Comparison of ENCODE assay signal across 1 cellular context in the genomic region with DNA sequence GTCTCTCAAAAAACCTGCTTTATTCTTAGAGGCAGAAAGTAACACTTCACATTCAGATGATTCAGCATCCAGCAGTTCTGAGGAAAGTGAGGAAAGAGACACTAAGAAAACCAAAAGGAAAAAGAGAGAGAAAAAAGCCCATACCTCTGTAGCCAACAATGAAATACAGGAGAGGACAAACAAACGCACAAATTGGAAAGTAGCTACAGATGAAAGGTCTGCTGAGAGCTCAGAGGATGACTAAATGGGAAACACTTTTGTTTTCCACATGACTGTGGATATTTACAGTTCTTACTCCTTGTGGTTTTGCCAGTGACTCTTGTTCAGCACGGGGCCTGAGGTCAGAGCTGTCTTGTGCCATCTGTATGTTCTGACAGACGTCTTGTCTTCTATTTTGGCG.
TF ChIP-seq lines count a peak whose summit lies in the region.

No MANE protein-coding gene starts in this region.

TF ChIP-seq in endothelial cell of umbilical vein, 7 proteins besides CTCF, POLR2A, EP300 and RAD21:
- no peak for TF ChIP-seq JUN (IDR thresholded peaks at IDR 0.05; ENCODE audit: borderline replicate concordance, insufficient read depth, insufficient read length, low read depth)
- TF ChIP-seq MYC (IDR thresholded peaks at IDR 0.05; ENCODE audit: low read depth, low read length) = no peak
- no peak for TF ChIP-seq FOS (IDR thresholded peaks at IDR 0.05; ENCODE audit: borderline replicate concordance, insufficient read depth, low read length)
- no peak for TF ChIP-seq MAX (IDR thresholded peaks at IDR 0.05; ENCODE audit: insufficient read depth, insufficient read length)
- no peak for TF ChIP-seq GATA2 (IDR thresholded peaks at IDR 0.05; ENCODE audit: insufficient read depth, insufficient read length, low read depth, low read length)
- no peak for TF ChIP-seq POLR2AphosphoS5 (IDR thresholded peaks at IDR 0.05; ENCODE audit: insufficient read depth, low read depth, low read length)
- no peak for TF ChIP-seq EZH2 (IDR thresholded peaks at IDR 0.05; ENCODE audit: borderline replicate concordance, low read depth, low read length, severe bottlenecking)
